Comparison of ENCODE assay signal across 12 cellular contexts in genomic region chr9:124238546-124239140, GRCh38. TPM values are rescaled to one million over a fixed set of nuclear protein-coding genes. Genes with fewer than 3 reads are reported as not detected.
A peak's percentile ranks its signal among the peaks of the same experiment; 100 is the strongest.
DNase-seq lines count a peak whose midpoint lies in the region; ATAC-seq, FAIRE-seq and TF ChIP-seq lines count a peak whose summit lies in the region.
"Had no signal": no experiment of that assay in that cellular context is flagged by ENCODE, and none has a peak within 500 bp of the region (broad histone marks: within the 10 kb centered on the region; RNA-seq: fewer than 3 reads in every experiment).

No MANE protein-coding gene starts in this region.

- intact Hi-C loops in natural killer cell (cut with micrococcal nuclease) (no loop called here), CD14-positive monocyte (cut with micrococcal nuclease) (loop anchor here in 1 of 2 donors (2.0 kb wide), 1 partner anchor 16 kb away; no protein-coding TSS in a partner anchor)

- peaks cover 21% of the 10 kb centered on the region for H3K4me1 ChIP-seq in OCI-LY3 (ENCODE audit: low read length)

- H3K27ac Mint-ChIP-seq in natural killer cell (peak overlapping the region; percentile 39 to 87), CD14-positive monocyte (peak overlapping the region in 2 of 7 donors; percentile 38 to 58)
- H3K27ac Mint-ChIP-seq: brain; CD4-positive, alpha-beta T cell had no signal

- peak overlapping the region; percentile 26 for H3K4me3 Mint-ChIP-seq in natural killer cell
- no peak overlapping the region for H3K4me3 Mint-ChIP-seq in CD14-positive monocyte
- H3K4me3 Mint-ChIP-seq: brain; CD4-positive, alpha-beta T cell had no signal

- H3K27me3 ChIP-seq in OCI-LY3 (ENCODE audit: low read depth, low read length): no peaks in the 10 kb centered on the region

- no peaks in the 10 kb centered on the region for H3K36me3 ChIP-seq in OCI-LY3 (replicated peaks; ENCODE audit: low read depth, low read length)

- DNase-seq in GM12892 (ENCODE audit: insufficient read length): no peak
- no peak for DNase-seq in natural killer cell
- no peak for DNase-seq in CD14-positive monocyte (ENCODE audit: low spot score)
- no peak for DNase-seq in DMS153 treated with DMSO at 0.1 percent for 48 hours (lab: John Stamatoyannopoulos, UW; ENCODE audit: unreplicated experiment)
- no peak for DNase-seq in NCI-H2171 treated with DMSO at 0.1 percent for 48 hours (lab: John Stamatoyannopoulos, UW)
- DNase-seq: CD4-positive, alpha-beta T cell; H7; NCI-H1436; SHP77 had no signal

- H3K27me3 Mint-ChIP-seq in natural killer cell (ENCODE audit: low read depth in 2 of 2): no peaks in the 10 kb centered on the region
- H3K27me3 Mint-ChIP-seq in CD14-positive monocyte (ENCODE audit: low read depth in 3 of 3): peaks cover 0 to 2% (median 0%) of the 10 kb centered on the region in 3 donors
- H3K27me3 Mint-ChIP-seq: CD4-positive, alpha-beta T cell had no signal

- no peaks in the 10 kb centered on the region for H3K36me3 Mint-ChIP-seq in natural killer cell
- H3K36me3 Mint-ChIP-seq in CD14-positive monocyte: no peaks in the 10 kb centered on the region
- H3K36me3 Mint-ChIP-seq: brain had no signal

- TF ChIP-seq POLR2A in GM12892 (IDR thresholded peaks at IDR 0.05; ENCODE audit: low read depth, low read length): no peak

- FAIRE-seq in GM12892 (lab: Jason Lieb, UNC): peak; percentile 78

- no peak overlapping the region for H3K27ac ChIP-seq in OCI-LY3 (ENCODE audit: low read length)

- peak; percentile 25 for ATAC-seq in GM21423 (IDR thresholded peaks at IDR 0.05; ENCODE audit: unreplicated experiment)
- peak in 2 of 3 donors; percentile 21 to 44 for ATAC-seq in natural killer cell

- H3K4me1 Mint-ChIP-seq in natural killer cell (peaks cover 34 to 40% of the 10 kb centered on the region in 2 donors), CD14-positive monocyte (peaks cover 46% of the 10 kb centered on the region)

- H3K4me3 ChIP-seq in OCI-LY3 (ENCODE audit: low read length): no peak overlapping the region

- H3K9me3 Mint-ChIP-seq in natural killer cell: no peaks in the 10 kb centered on the region
- H3K9me3 Mint-ChIP-seq in CD14-positive monocyte: no peaks in the 10 kb centered on the region
- H3K9me3 Mint-ChIP-seq: CD4-positive, alpha-beta T cell had no signal

- H3K79me2 ChIP-seq in OCI-LY3 (ENCODE audit: low read length): no peaks in the 10 kb centered on the region

- H3K9me3 ChIP-seq in OCI-LY3 (ENCODE audit: insufficient read depth, low read length): no peaks in the 10 kb centered on the region

- peak overlapping the region; percentile 1; the same call in 1 of the 2 replicates for H3K4me2 ChIP-seq in OCI-LY3 (ENCODE audit: low read length)

- H4K20me1 ChIP-seq in OCI-LY3 (ENCODE audit: insufficient read depth, low read length): no peaks in the 10 kb centered on the region

- H2AFZ ChIP-seq in OCI-LY3 (ENCODE audit: low read depth, low read length): peak overlapping the region; percentile 16; the same call in 1 of the 2 replicates

- no peak overlapping the region for H3K9ac ChIP-seq in OCI-LY3 (ENCODE audit: low read length)

- TF ChIP-seq CTCF in OCI-LY3 (IDR thresholded peaks at IDR 0.05; ENCODE audit: low read depth, low read length) (no peak), natural killer cell (IDR thresholded peaks at IDR 0.05) (no peak), CD14-positive monocyte (IDR thresholded peaks at IDR 0.05) (no peak)

RNA-seq across cellular contexts. Expression of gene NEK6, which starts 19.1 kb away (rescaled TPM):
- polyA plus RNA-seq in GM12892 (2012; ENCODE audit: missing spikeins): 142 TPM
- total RNA-seq in natural killer cell: 10 to 100 TPM; 25.0 to 34.9 (median 33.0) TPM
- polyA plus RNA-seq in CD14-positive monocyte: 10 to 100 TPM; 26.1 to 35.8 TPM
